In the genomic region with DNA sequence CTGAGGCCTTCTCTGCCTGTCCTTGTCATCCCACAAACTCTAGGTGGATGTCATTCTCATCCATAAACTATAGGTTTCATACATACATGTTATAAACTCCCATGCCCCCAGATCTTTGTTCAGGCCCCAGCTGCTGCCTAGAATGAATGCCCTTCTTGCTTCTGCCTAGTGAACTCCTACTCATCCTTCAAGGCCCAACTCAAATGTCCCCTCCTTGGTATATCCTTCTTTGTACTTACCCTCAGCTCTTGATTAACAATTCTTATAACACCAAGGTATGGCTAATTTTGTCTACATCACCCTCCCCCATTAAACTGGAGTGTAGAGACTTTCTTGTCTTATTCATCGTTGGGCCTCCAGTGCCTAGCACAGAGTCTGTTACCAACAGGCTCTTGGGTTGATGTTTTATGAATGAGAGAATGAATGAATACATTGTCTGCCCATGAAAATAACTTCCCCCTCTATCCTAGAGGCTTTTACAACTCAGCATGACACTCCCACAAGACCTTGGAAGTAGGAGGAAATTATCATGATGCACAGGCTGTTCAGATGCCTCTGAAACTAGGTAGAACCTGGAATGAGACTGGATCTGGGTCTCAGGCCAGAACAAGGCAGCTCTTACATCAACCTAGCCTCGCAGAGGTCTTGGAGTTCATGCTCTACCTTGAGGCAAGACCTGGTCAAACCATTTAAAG, we compare ENCODE assay signal across 17 cellular contexts. TPM values are rescaled to one million over a fixed set of nuclear protein-coding genes. Genes with fewer than 3 reads are reported as not detected.
"Had no signal": no experiment of that assay in that cellular context is flagged by ENCODE, and none has a peak within 500 bp of the region (broad histone marks: within the 10 kb centered on the region; RNA-seq: fewer than 3 reads in every experiment).

No MANE protein-coding gene starts in this region.

- DNase-seq: activated CD4-positive, alpha-beta memory T cell treated with anti-CD3 and anti-CD28 coated beads, Interleukin-2, amount 10 ng/mL, durations not matched to agents 7 days and 5 days; activated CD4-positive, alpha-beta T cell treated with anti-CD3 and anti-CD28 coated beads for 4 hours; activated effector memory CD4-positive, alpha-beta T cell treated with anti-CD3 and anti-CD28 coated beads, Interleukin-2, amount 50 U/mL, for 16 hours; activated T-cell treated with anti-CD3 and anti-CD28 coated beads, Interleukin-2, amount 50 U/mL, for 4 hours; dorsolateral prefrontal cortex; erythroblast; gastrocnemius medialis; heart left ventricle; psoas muscle; right lobe of liver; T-helper 2 cell; upper lobe of left lung had no signal

- H3K36me3 Mint-ChIP-seq: activated naive CD8-positive, alpha-beta T cell; natural killer cell treated with Interleukin-12 subunit alpha and Interleukin-12 subunit beta and Interleukin-15 and Interleukin-18, amount 100 ng/mL, for 72 hours; WTC11 had no signal

- H3K4me1 Mint-ChIP-seq: activated CD4-positive, alpha-beta memory T cell treated with anti-CD3 and anti-CD28 coated beads, Interleukin-2, amount 10 ng/mL, durations not matched to agents 7 days and 5 days had no signal

- H3K4me3 ChIP-seq: dorsolateral prefrontal cortex, gastrocnemius medialis, heart left ventricle, psoas muscle, right lobe of liver, suprapubic skin, upper lobe of left lung had no signal

- H3K27me3 Mint-ChIP-seq: activated naive CD8-positive, alpha-beta T cell had no signal

- H3K4me3 Mint-ChIP-seq: activated CD4-positive, alpha-beta memory T cell treated with anti-CD3 and anti-CD28 coated beads, Interleukin-2, amount 10 ng/mL, durations not matched to agents 7 days and 5 days; activated naive CD8-positive, alpha-beta T cell; activated T-cell treated with anti-CD3 and anti-CD28 coated beads, Interleukin-2, amount 50 U/mL, for 4 hours; natural killer cell treated with Interleukin-12 subunit alpha and Interleukin-12 subunit beta and Interleukin-15 and Interleukin-18, amount 100 ng/mL, for 72 hours; stimulated activated naive CD8-positive, alpha-beta T cell treated with anti-CD3 and anti-CD28 coated beads, Interleukin-15, Interleukin-2, amounts not matched to agents 100 ng/mL and 50 ng/mL, for 24 hours; WTC11 had no signal

- H3K9me3 Mint-ChIP-seq: activated CD4-positive, alpha-beta memory T cell treated with anti-CD3 and anti-CD28 coated beads, Interleukin-2, amount 10 ng/mL, durations not matched to agents 7 days and 5 days; activated T-cell treated with anti-CD3 and anti-CD28 coated beads, Interleukin-2, amount 50 U/mL, for 4 hours; natural killer cell treated with Interleukin-12 subunit alpha and Interleukin-12 subunit beta and Interleukin-15 and Interleukin-18, amount 100 ng/mL, for 72 hours; stimulated activated naive CD8-positive, alpha-beta T cell treated with anti-CD3 and anti-CD28 coated beads, Interleukin-15, Interleukin-2, amounts not matched to agents 100 ng/mL and 50 ng/mL, for 24 hours; WTC11 had no signal

- H3K36me3 ChIP-seq: gastrocnemius medialis, heart left ventricle, right lobe of liver, suprapubic skin, upper lobe of left lung had no signal

- H3K4me1 ChIP-seq: gastrocnemius medialis, psoas muscle, right lobe of liver, upper lobe of left lung had no signal

- H3K27ac ChIP-seq: dorsolateral prefrontal cortex, gastrocnemius medialis, heart left ventricle, psoas muscle, right lobe of liver, suprapubic skin, upper lobe of left lung had no signal

- H3K27me3 ChIP-seq: dorsolateral prefrontal cortex, upper lobe of left lung had no signal

- H3K27ac Mint-ChIP-seq: activated CD4-positive, alpha-beta memory T cell treated with anti-CD3 and anti-CD28 coated beads, Interleukin-2, amount 10 ng/mL, durations not matched to agents 7 days and 5 days; activated naive CD8-positive, alpha-beta T cell; natural killer cell treated with Interleukin-12 subunit alpha and Interleukin-12 subunit beta and Interleukin-15 and Interleukin-18, amount 100 ng/mL, for 72 hours; stimulated activated naive CD8-positive, alpha-beta T cell treated with anti-CD3 and anti-CD28 coated beads, Interleukin-15, Interleukin-2, amounts not matched to agents 100 ng/mL and 50 ng/mL, for 24 hours; WTC11 had no signal

- ATAC-seq: activated T-cell treated with anti-CD3 and anti-CD28 coated beads, Interleukin-2, amount 50 U/mL, for 4 hours; gastrocnemius medialis; heart left ventricle; psoas muscle; right lobe of liver had no signal

- H3K9me3 ChIP-seq: gastrocnemius medialis, heart left ventricle, psoas muscle, right lobe of liver, suprapubic skin, upper lobe of left lung had no signal

RNA-seq across cellular contexts. Expression of a gene that starts 26.9 kb away (rescaled TPM):
- total RNA-seq: activated CD4-positive, alpha-beta memory T cell treated with anti-CD3 and anti-CD28 coated beads, Interleukin-2, amount 10 ng/mL, durations not matched to agents 7 days and 5 days; natural killer cell treated with Interleukin-12 subunit alpha and Interleukin-12 subunit beta and Interleukin-15 and Interleukin-18, amount 100 ng/mL, for 72 hours had no signal
